In genomic region chr5:126884269-126884819, GRCh38 we compare ENCODE assay signal across 12 cellular contexts.
DNase-seq lines count a peak whose midpoint lies in the region; ATAC-seq lines count a peak whose summit lies in the region.
"Had no signal": no experiment of that assay in that cellular context is flagged by ENCODE, and none has a peak within 500 bp of the region (broad histone marks: within the 10 kb centered on the region; RNA-seq: fewer than 3 reads in every experiment).

No MANE protein-coding gene starts in this region.

- peaks cover 12% of the 10 kb centered on the region for H3K36me3 Mint-ChIP-seq in CD4-positive, CD25-positive, alpha-beta regulatory T cell

- no peak for DNase-seq in CD4-positive, CD25-positive, alpha-beta regulatory T cell
- DNase-seq in MG63 (peak; percentile 73), dedifferentiated amniotic fluid mesenchymal stem cell (ENCODE audit: extremely low spot score) (peak; percentile 62), NK-92 (lab: John Stamatoyannopoulos, UW; ENCODE audit: unreplicated experiment) (no peak), occipital lobe (lab: John Stamatoyannopoulos, UW) (no peak)
- no peak for DNase-seq in stimulated activated CD4-positive, alpha-beta T cell treated with anti-CD3 and anti-CD28 coated beads, Interleukin-4, amount 100 ng/mL, for 4 hours
- DNase-seq: activated T-cell treated with anti-CD3 and anti-CD28 coated beads for 4 hours; effector CD4-positive, alpha-beta T cell; NCI-H2171; stimulated activated CD4-positive, alpha-beta T cell treated with anti-CD3 and anti-CD28 coated beads, Interleukin-2, amount 100 ng/mL, for 24 hours had no signal

- no peak overlapping the region for H3K4me3 ChIP-seq in CD4-positive, CD25-positive, alpha-beta regulatory T cell (ENCODE audit: low read depth, low read length)
- H3K4me3 ChIP-seq in MG63 (no peak overlapping the region), mesodermal cell (ENCODE audit: extremely low read depth, insufficient read depth, low read length, poor library complexity, severe bottlenecking) (no peak overlapping the region)

- H3K27me3 ChIP-seq in CD4-positive, CD25-positive, alpha-beta regulatory T cell (ENCODE audit: control insufficient read depth, insufficient read depth, low read length), result no peaks in the 10 kb centered on the region
- no peaks in the 10 kb centered on the region for H3K27me3 ChIP-seq in MG63

- H3K4me1 ChIP-seq in CD4-positive, CD25-positive, alpha-beta regulatory T cell (ENCODE audit: control insufficient read depth, insufficient read depth, low read length, poor library complexity, severe bottlenecking), result no peaks in the 10 kb centered on the region
- H3K4me1 ChIP-seq in mesodermal cell (ENCODE audit: control insufficient read depth, insufficient read depth, low read length, poor library complexity, severe bottlenecking), result no peaks in the 10 kb centered on the region

- no peak overlapping the region for H3K27ac ChIP-seq in CD4-positive, CD25-positive, alpha-beta regulatory T cell (ENCODE audit: insufficient read depth, low read length, poor library complexity, severe bottlenecking)
- H3K27ac ChIP-seq in mesodermal cell (ENCODE audit: low read depth, low read length, severe bottlenecking), result peak overlapping the region; percentile 50

- 93 to 95% methylated on average over 3 to 5 of the region's 5 CpGs for WGBS in mesodermal cell (ENCODE audit: insufficient coverage in 2 of 2), 2 experiments

- peaks cover 0 to 2% (median 0%) of the 10 kb centered on the region in 7 donors for H3K9me3 Mint-ChIP-seq in CD4-positive, CD25-positive, alpha-beta regulatory T cell

- H3K36me3 ChIP-seq in CD4-positive, CD25-positive, alpha-beta regulatory T cell (ENCODE audit: control insufficient read depth, insufficient read depth, low read length), result no peaks in the 10 kb centered on the region
- H3K36me3 ChIP-seq in MG63, result no peaks in the 10 kb centered on the region
- H3K36me3 ChIP-seq in mesodermal cell (ENCODE audit: control insufficient read depth, insufficient read depth, low read length), result no peaks in the 10 kb centered on the region

- no peaks in the 10 kb centered on the region for H3K9me3 ChIP-seq in CD4-positive, CD25-positive, alpha-beta regulatory T cell (ENCODE audit: control insufficient read depth in 2 of 2, low read length in 2 of 2)
- H3K9me3 ChIP-seq in MG63, result no peaks in the 10 kb centered on the region
- H3K9me3 ChIP-seq in mesodermal cell (ENCODE audit: control insufficient read depth, low read length), result no peaks in the 10 kb centered on the region

- H3K4me1 Mint-ChIP-seq in CD4-positive, CD25-positive, alpha-beta regulatory T cell, result peaks cover 9 to 21% (median 16%) of the 10 kb centered on the region in 4 donors

- peak overlapping the region in 2 of 3 donors; percentile 4 to 50 for H3K27ac Mint-ChIP-seq in CD4-positive, CD25-positive, alpha-beta regulatory T cell

- H3K27me3 Mint-ChIP-seq in CD4-positive, CD25-positive, alpha-beta regulatory T cell, result no peaks in the 10 kb centered on the region

- no peak for ATAC-seq in CD4-positive, CD25-positive, alpha-beta regulatory T cell (ENCODE audit: low read depth in 2 of 2)
- ATAC-seq in HG03196 (IDR thresholded peaks at IDR 0.05; ENCODE audit: unreplicated experiment), result no peak

- H3K4me3 Mint-ChIP-seq in CD4-positive, CD25-positive, alpha-beta regulatory T cell, result no peak overlapping the region

Comparison
In these comparisons a context has a peak if more than half of its experiments do, and no peak if none do; other contexts are left out.
1. DNase-seq: peak in MG63 (single experiment) and dedifferentiated amniotic fluid mesenchymal stem cell (single experiment); none in CD4-positive, CD25-positive, alpha-beta regulatory T cell (0 of 3), NK-92 (single experiment), occipital lobe (single experiment) and stimulated activated CD4-positive, alpha-beta T cell treated with anti-CD3 and anti-CD28 coated beads, Interleukin-4, amount 100 ng/mL, for 4 hours (0 of 2).